14 cellular contexts compared by ENCODE assay signal in genomic region chr11:106070606-106071005, GRCh38.
"Had no signal": no experiment of that assay in that cellular context is flagged by ENCODE, and none has a peak within 500 bp of the region (broad histone marks: within the 10 kb centered on the region; RNA-seq: fewer than 3 reads in every experiment).

No MANE protein-coding gene starts in this region.

- H3K4me1 ChIP-seq: colonic mucosa, foreskin keratinocyte had no signal

- H3K27me3 Mint-ChIP-seq: naive B cell, progenitor cell of endocrine pancreas had no signal

- H3K27me3 ChIP-seq: colonic mucosa, foreskin keratinocyte, pancreas had no signal

- H3K27ac ChIP-seq: colonic mucosa, foreskin keratinocyte, pancreas had no signal

- H3K9me3 ChIP-seq: colonic mucosa, pancreas had no signal

- H3K4me3 Mint-ChIP-seq: naive B cell, nephron had no signal

- DNase-seq: colonic mucosa; effector CD8-positive, alpha-beta T cell; foreskin keratinocyte; left colon; mesendoderm; naive B cell; occipital lobe; pancreas; right cardiac atrium; stimulated activated CD4-positive, alpha-beta T cell treated with anti-CD3 and anti-CD28 coated beads, Interleukin-2, amount 100 ng/mL, for 48 hours; stimulated activated naive CD4-positive, alpha-beta T cell treated with Interleukin-2 at 50 U/mL for 16 hours had no signal

- H3K9me3 Mint-ChIP-seq: nephron had no signal

- H3K4me2 ChIP-seq: smooth muscle cell had no signal

- ATAC-seq: foreskin keratinocyte, left colon, pancreas, right cardiac atrium had no signal

- H3K4me3 ChIP-seq: colonic mucosa, pancreas, smooth muscle cell had no signal

- H3K27ac Mint-ChIP-seq: naive B cell, nephron, progenitor cell of endocrine pancreas had no signal

- H3K36me3 ChIP-seq: colonic mucosa, pancreas had no signal
